ENCODE assay signal across 1 cellular context in the genomic region with DNA sequence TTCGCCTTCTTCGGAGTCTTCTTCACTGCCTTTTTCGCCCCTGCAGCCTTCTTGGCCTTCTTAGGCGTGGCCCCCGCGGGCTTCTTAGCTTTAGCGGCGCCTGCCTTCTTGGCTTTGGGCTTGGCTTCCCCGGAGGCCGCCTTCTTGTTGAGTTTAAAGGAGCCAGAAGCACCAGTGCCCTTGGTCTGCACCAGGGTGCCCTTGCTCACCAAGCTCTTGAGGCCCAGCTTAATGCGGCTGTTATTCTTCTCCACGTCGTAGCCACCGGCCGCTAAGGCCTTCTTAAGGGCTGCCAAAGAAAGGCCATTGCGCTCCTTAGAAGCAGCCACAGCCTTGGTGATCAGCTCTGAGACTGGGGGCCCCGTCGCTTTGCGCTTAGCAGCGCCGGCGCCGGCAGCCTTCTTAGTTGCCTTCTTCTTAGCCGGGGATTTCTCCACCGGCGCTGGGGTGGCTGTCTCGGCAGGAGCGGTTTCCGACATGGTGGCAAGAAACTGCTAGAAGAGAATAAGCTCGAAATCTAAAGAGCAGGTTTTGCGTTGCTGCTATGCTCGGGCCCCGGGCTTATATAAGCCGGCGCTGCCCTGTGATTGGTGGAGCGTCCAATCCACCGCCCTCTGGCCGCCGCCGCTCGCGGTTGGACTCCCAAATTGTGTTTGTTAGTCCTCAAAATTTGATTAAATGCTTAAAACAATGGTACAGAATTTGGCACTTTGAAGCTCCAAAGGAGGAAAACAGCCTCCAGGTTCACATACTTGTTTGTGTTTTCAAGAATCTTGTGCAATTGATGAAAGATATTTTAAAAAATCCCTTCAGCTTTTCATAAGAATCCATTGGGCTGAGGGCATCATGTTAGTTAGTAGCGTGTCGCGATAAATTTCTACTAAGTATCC.
TF ChIP-seq lines count a peak whose summit lies in the region.

No MANE protein-coding gene starts in this region.

TF ChIP-seq in HepG2, 621 proteins besides CTCF, POLR2A, EP300 and RAD21 (continued from another document and continues in another):
- no peak for TF ChIP-seq THRA (CRISPR knock-in tag; IDR thresholded peaks at IDR 0.05; ENCODE audit: borderline replicate concordance)
- TF ChIP-seq TP53 (CRISPR knock-in tag; conservative IDR thresholded peaks at IDR 0.05) = 0 out of 2 replicates have a peak, but pooled peaks have one; percentile 45
- 0 out of 2 replicates have a peak, but pooled peaks have one; percentile 22 for TF ChIP-seq MEF2D (CRISPR knock-in tag; IDR thresholded peaks at IDR 0.05)
- TF ChIP-seq, protein P1, sequence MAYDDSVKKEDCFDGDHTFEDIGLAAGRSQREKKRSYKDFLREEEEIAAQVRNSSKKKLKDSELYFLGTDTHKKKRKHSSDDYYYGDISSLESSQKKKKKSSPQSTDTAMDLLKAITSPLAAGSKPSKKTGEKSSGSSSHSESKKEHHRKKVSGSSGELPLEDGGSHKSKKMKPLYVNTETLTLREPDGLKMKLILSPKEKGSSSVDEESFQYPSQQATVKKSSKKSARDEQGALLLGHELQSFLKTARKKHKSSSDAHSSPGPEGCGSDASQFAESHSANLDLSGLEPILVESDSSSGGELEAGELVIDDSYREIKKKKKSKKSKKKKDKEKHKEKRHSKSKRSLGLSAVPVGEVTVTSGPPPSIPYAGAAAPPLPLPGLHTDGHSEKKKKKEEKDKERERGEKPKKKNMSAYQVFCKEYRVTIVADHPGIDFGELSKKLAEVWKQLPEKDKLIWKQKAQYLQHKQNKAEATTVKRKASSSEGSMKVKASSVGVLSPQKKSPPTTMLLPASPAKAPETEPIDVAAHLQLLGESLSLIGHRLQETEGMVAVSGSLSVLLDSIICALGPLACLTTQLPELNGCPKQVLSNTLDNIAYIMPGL (CRISPR knock-in tag; IDR thresholded peaks at IDR 0.05; ENCODE audit: borderline replicate concordance in 1 of 2, low read depth in 1 of 2) = peak in 1 of 2 experiments; percentile 18; a peak in 1 of 4 replicates
- 0 out of 2 replicates have a peak, but pooled peaks have one; percentile 74 for TF ChIP-seq ZNF558 (CRISPR knock-in tag; IDR thresholded peaks at IDR 0.05; ENCODE audit: borderline replicate concordance)
- TF ChIP-seq PATZ1 (CRISPR knock-in tag; IDR thresholded peaks at IDR 0.05) = no peak
- TF ChIP-seq, protein P2, sequence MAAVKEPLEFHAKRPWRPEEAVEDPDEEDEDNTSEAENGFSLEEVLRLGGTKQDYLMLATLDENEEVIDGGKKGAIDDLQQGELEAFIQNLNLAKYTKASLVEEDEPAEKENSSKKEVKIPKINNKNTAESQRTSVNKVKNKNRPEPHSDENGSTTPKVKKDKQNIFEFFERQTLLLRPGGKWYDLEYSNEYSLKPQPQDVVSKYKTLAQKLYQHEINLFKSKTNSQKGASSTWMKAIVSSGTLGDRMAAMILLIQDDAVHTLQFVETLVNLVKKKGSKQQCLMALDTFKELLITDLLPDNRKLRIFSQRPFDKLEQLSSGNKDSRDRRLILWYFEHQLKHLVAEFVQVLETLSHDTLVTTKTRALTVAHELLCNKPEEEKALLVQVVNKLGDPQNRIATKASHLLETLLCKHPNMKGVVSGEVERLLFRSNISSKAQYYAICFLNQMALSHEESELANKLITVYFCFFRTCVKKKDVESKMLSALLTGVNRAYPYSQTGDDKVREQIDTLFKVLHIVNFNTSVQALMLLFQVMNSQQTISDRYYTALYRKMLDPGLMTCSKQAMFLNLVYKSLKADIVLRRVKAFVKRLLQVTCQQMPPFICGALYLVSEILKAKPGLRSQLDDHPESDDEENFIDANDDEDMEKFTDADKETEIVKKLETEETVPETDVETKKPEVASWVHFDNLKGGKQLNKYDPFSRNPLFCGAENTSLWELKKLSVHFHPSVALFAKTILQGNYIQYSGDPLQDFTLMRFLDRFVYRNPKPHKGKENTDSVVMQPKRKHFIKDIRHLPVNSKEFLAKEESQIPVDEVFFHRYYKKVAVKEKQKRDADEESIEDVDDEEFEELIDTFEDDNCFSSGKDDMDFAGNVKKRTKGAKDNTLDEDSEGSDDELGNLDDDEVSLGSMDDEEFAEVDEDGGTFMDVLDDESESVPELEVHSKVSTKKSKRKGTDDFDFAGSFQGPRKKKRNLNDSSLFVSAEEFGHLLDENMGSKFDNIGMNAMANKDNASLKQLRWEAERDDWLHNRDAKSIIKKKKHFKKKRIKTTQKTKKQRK (IDR thresholded peaks at IDR 0.05; ENCODE audit: low read length) = no peak
- no peak for TF ChIP-seq TIGD3 (CRISPR knock-in tag; IDR thresholded peaks at IDR 0.05; ENCODE audit: borderline replicate concordance)
- no peak for TF ChIP-seq CEBPB (IDR thresholded peaks at IDR 0.05; ENCODE audit: borderline replicate concordance, low read depth, low read length)
- no peak for TF ChIP-seq ZNF225 (CRISPR knock-in tag; IDR thresholded peaks at IDR 0.05)
- 0 out of 2 replicates have a peak, but pooled peaks have one; percentile 51 for TF ChIP-seq SRY (CRISPR knock-in tag; IDR thresholded peaks at IDR 0.05)
- TF ChIP-seq ATF3 (CRISPR knock-in tag; IDR thresholded peaks at IDR 0.05) = no peak
- peak; percentile 54; the same call in 1 of the 2 replicates for TF ChIP-seq TMF1 (CRISPR knock-in tag; IDR thresholded peaks at IDR 0.05; ENCODE audit: low read depth)
- TF ChIP-seq ZNF768 (CRISPR knock-in tag; IDR thresholded peaks at IDR 0.05) = no peak
- TF ChIP-seq ZSCAN25 (CRISPR knock-in tag; IDR thresholded peaks at IDR 0.05) = no peak
- TF ChIP-seq, protein P3, sequence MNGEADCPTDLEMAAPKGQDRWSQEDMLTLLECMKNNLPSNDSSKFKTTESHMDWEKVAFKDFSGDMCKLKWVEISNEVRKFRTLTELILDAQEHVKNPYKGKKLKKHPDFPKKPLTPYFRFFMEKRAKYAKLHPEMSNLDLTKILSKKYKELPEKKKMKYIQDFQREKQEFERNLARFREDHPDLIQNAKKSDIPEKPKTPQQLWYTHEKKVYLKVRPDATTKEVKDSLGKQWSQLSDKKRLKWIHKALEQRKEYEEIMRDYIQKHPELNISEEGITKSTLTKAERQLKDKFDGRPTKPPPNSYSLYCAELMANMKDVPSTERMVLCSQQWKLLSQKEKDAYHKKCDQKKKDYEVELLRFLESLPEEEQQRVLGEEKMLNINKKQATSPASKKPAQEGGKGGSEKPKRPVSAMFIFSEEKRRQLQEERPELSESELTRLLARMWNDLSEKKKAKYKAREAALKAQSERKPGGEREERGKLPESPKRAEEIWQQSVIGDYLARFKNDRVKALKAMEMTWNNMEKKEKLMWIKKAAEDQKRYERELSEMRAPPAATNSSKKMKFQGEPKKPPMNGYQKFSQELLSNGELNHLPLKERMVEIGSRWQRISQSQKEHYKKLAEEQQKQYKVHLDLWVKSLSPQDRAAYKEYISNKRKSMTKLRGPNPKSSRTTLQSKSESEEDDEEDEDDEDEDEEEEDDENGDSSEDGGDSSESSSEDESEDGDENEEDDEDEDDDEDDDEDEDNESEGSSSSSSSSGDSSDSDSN (CRISPR knock-in tag; IDR thresholded peaks at IDR 0.05) = no peak; the same call in 1 of the 2 replicates
- TF ChIP-seq AGO2 (optimal IDR thresholded peaks at IDR 0.05; ENCODE audit: low read depth, low read length) = peak; percentile 97
- 0 out of 2 replicates have a peak, but pooled peaks have one; percentile 19 for TF ChIP-seq ZNF263 (CRISPR knock-in tag; IDR thresholded peaks at IDR 0.05)
- 0 out of 2 replicates have a peak, but pooled peaks have one; percentile 19 for TF ChIP-seq YEATS4 (CRISPR knock-in tag; IDR thresholded peaks at IDR 0.05; ENCODE audit: borderline replicate concordance)
- no peak for TF ChIP-seq SAFB2 (CRISPR knock-in tag; IDR thresholded peaks at IDR 0.05; ENCODE audit: borderline replicate concordance, low read depth)
- peak; percentile 40; the same call in 1 of the 2 replicates for TF ChIP-seq KDM5B (CRISPR knock-in tag; IDR thresholded peaks at IDR 0.05; ENCODE audit: borderline replicate concordance)
- TF ChIP-seq HMG20B (CRISPR knock-in tag; conservative IDR thresholded peaks at IDR 0.05) = no peak
- no peak for TF ChIP-seq SOX6 (IDR thresholded peaks at IDR 0.05)
- peak; percentile 18; the same call in 1 of the 2 replicates for TF ChIP-seq SOX6 (CRISPR knock-in tag; IDR thresholded peaks at IDR 0.05)
- 0 out of 2 replicates have a peak, but pooled peaks have one; percentile 14 for TF ChIP-seq ZNF816 (CRISPR knock-in tag; IDR thresholded peaks at IDR 0.05; ENCODE audit: borderline replicate concordance)
- TF ChIP-seq, protein P4, sequence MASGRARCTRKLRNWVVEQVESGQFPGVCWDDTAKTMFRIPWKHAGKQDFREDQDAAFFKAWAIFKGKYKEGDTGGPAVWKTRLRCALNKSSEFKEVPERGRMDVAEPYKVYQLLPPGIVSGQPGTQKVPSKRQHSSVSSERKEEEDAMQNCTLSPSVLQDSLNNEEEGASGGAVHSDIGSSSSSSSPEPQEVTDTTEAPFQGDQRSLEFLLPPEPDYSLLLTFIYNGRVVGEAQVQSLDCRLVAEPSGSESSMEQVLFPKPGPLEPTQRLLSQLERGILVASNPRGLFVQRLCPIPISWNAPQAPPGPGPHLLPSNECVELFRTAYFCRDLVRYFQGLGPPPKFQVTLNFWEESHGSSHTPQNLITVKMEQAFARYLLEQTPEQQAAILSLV (CRISPR knock-in tag; IDR thresholded peaks at IDR 0.05; ENCODE audit: borderline replicate concordance) = 0 out of 2 replicates have a peak, but pooled peaks have one; percentile 47
- peak; percentile 10; the same call in 1 of the 2 replicates for TF ChIP-seq MYC (CRISPR knock-in tag; IDR thresholded peaks at IDR 0.05; ENCODE audit: borderline replicate concordance)
- TF ChIP-seq IRX3 (CRISPR knock-in tag; IDR thresholded peaks at IDR 0.05; ENCODE audit: borderline replicate concordance, low read depth) = no peak
- peak; percentile 86 for TF ChIP-seq POLR2AphosphoS5 (IDR thresholded peaks at IDR 0.05; ENCODE audit: low read depth, low read length)
- TF ChIP-seq ISL2 (CRISPR knock-in tag; IDR thresholded peaks at IDR 0.05) = no peak
- TF ChIP-seq, protein P5, sequence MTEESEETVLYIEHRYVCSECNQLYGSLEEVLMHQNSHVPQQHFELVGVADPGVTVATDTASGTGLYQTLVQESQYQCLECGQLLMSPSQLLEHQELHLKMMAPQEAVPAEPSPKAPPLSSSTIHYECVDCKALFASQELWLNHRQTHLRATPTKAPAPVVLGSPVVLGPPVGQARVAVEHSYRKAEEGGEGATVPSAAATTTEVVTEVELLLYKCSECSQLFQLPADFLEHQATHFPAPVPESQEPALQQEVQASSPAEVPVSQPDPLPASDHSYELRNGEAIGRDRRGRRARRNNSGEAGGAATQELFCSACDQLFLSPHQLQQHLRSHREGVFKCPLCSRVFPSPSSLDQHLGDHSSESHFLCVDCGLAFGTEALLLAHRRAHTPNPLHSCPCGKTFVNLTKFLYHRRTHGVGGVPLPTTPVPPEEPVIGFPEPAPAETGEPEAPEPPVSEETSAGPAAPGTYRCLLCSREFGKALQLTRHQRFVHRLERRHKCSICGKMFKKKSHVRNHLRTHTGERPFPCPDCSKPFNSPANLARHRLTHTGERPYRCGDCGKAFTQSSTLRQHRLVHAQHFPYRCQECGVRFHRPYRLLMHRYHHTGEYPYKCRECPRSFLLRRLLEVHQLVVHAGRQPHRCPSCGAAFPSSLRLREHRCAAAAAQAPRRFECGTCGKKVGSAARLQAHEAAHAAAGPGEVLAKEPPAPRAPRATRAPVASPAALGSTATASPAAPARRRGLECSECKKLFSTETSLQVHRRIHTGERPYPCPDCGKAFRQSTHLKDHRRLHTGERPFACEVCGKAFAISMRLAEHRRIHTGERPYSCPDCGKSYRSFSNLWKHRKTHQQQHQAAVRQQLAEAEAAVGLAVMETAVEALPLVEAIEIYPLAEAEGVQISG (CRISPR knock-in tag; IDR thresholded peaks at IDR 0.05) = peak; percentile 50; the same call in 1 of the 2 replicates
- TF ChIP-seq, protein P6, sequence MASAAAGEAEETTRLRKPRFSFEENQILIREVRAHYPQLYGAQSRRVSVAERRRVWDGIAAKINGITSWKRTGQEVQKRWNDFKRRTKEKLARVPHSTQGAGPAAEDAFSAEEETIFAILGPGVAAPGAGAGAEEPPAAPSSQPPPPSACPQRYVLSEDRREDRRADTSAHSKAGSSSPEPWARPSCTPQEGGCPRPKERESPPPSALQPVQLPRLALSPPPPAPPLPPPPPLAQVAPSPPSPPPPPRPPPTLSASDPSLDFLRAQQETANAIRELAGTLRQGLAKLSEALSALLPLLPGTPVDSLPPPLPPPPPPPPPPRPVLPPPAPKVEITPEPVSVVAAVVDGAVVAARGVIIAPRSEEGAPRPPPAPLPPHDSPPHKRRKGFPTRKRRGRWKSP (CRISPR knock-in tag; IDR thresholded peaks at IDR 0.05) = peak; percentile 94; the same call in 1 of the 2 replicates
- TF ChIP-seq RELA (CRISPR knock-in tag; IDR thresholded peaks at IDR 0.05) = no peak
- peak; percentile 41; the same call in 1 of the 2 replicates for TF ChIP-seq ZNF350 (CRISPR knock-in tag; IDR thresholded peaks at IDR 0.05; ENCODE audit: borderline replicate concordance, low read depth)
- TF ChIP-seq MTF1 (CRISPR knock-in tag; IDR thresholded peaks at IDR 0.05) = no peak
- no peak for TF ChIP-seq GATA4 (IDR thresholded peaks at IDR 0.05; ENCODE audit: borderline replicate concordance, low read depth)
